In genomic region chr14:74902941-74903705, GRCh38 we compare ENCODE assay signal across 2 cellular contexts.
TF ChIP-seq lines count a peak whose summit lies in the region.

No MANE protein-coding gene starts in this region.

TF ChIP-seq in HepG2, 621 proteins besides CTCF, POLR2A, EP300 and RAD21:
- TF ChIP-seq RBM22 (optimal IDR thresholded peaks at IDR 0.05; ENCODE audit: low read length) (peak; percentile 64), HOXA7 (CRISPR knock-in tag; IDR thresholded peaks at IDR 0.05) (no peak), PRDM4 (CRISPR knock-in tag; IDR thresholded peaks at IDR 0.05; ENCODE audit: borderline replicate concordance) (no peak), POLR2G (IDR thresholded peaks at IDR 0.05; ENCODE audit: low read depth, low read length) (peak; percentile 46; the same call in 1 of the 2 replicates), BCLAF1 (IDR thresholded peaks at IDR 0.05) (no peak), HDAC6 (IDR thresholded peaks at IDR 0.05; ENCODE audit: low read depth, low read length) (no peak), ATF7 (IDR thresholded peaks at IDR 0.05) (peak; percentile 32), ATF7 (CRISPR knock-in tag; IDR thresholded peaks at IDR 0.05) (no peak), ATAD3A (CRISPR knock-in tag; IDR thresholded peaks at IDR 0.05) (no peak)
- TF ChIP-seq, protein P1, sequence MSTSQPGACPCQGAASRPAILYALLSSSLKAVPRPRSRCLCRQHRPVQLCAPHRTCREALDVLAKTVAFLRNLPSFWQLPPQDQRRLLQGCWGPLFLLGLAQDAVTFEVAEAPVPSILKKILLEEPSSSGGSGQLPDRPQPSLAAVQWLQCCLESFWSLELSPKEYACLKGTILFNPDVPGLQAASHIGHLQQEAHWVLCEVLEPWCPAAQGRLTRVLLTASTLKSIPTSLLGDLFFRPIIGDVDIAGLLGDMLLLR (CRISPR knock-in tag; IDR thresholded peaks at IDR 0.05), result no peak

TF ChIP-seq in endothelial cell of umbilical vein, 7 proteins besides CTCF, POLR2A, EP300 and RAD21:
- TF ChIP-seq JUN (IDR thresholded peaks at IDR 0.05; ENCODE audit: borderline replicate concordance, insufficient read depth, insufficient read length, low read depth) (no peak), POLR2AphosphoS5 (IDR thresholded peaks at IDR 0.05; ENCODE audit: insufficient read depth, low read depth, low read length) (no peak), GATA2 (IDR thresholded peaks at IDR 0.05; ENCODE audit: insufficient read depth, insufficient read length, low read depth, low read length) (no peak), FOS (IDR thresholded peaks at IDR 0.05; ENCODE audit: borderline replicate concordance, insufficient read depth, low read length) (no peak), MYC (IDR thresholded peaks at IDR 0.05; ENCODE audit: low read depth, low read length) (no peak), EZH2 (IDR thresholded peaks at IDR 0.05; ENCODE audit: borderline replicate concordance, low read depth, low read length, severe bottlenecking) (no peak)
- TF ChIP-seq, protein P2, sequence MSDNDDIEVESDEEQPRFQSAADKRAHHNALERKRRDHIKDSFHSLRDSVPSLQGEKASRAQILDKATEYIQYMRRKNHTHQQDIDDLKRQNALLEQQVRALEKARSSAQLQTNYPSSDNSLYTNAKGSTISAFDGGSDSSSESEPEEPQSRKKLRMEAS (IDR thresholded peaks at IDR 0.05; ENCODE audit: insufficient read depth, insufficient read length), result no peak
